ENCODE assay signal across 2 cellular contexts in genomic region chr12:693937-694533, GRCh38.
A peak's percentile ranks its signal among the peaks of the same experiment; 100 is the strongest.
TF ChIP-seq lines count a peak whose summit lies in the region.

No MANE protein-coding gene starts in this region.

TF ChIP-seq in HEK293, 187 proteins besides CTCF, POLR2A, EP300 and RAD21:
- peak; percentile 85 for TF ChIP-seq ZNF394 (tag by site-specific recombination; IDR thresholded peaks at IDR 0.05; ENCODE audit: borderline replicate concordance)
- no peak for TF ChIP-seq ZNF404 (tag by site-specific recombination; IDR thresholded peaks at IDR 0.05)
- no peak for TF ChIP-seq ZNF140 (tag by site-specific recombination; IDR thresholded peaks at IDR 0.05)
- peak; percentile 40 for TF ChIP-seq ZNF335 (tag by site-specific recombination; conservative IDR thresholded peaks at IDR 0.05)
- TF ChIP-seq HOXC10 (CRISPR knock-in tag; IDR thresholded peaks at IDR 0.05): no peak
- TF ChIP-seq KLF10 (tag by site-specific recombination; IDR thresholded peaks at IDR 0.05): 0 out of 2 replicates have a peak, but pooled peaks have one; percentile 22
- peak; percentile 78; the same call in 1 of the 2 replicates for TF ChIP-seq KLF9 (tag by site-specific recombination; IDR thresholded peaks at IDR 0.05; ENCODE audit: low read depth)

TF ChIP-seq in GM12878, 131 proteins besides CTCF, POLR2A, EP300 and RAD21 (continued from another document):
- TF ChIP-seq, protein P1, sequence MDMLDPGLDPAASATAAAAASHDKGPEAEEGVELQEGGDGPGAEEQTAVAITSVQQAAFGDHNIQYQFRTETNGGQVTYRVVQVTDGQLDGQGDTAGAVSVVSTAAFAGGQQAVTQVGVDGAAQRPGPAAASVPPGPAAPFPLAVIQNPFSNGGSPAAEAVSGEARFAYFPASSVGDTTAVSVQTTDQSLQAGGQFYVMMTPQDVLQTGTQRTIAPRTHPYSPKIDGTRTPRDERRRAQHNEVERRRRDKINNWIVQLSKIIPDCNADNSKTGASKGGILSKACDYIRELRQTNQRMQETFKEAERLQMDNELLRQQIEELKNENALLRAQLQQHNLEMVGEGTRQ (IDR thresholded peaks at IDR 0.05; ENCODE audit: borderline replicate concordance, low read depth, low read length): no peak
- TF ChIP-seq, protein P2, sequence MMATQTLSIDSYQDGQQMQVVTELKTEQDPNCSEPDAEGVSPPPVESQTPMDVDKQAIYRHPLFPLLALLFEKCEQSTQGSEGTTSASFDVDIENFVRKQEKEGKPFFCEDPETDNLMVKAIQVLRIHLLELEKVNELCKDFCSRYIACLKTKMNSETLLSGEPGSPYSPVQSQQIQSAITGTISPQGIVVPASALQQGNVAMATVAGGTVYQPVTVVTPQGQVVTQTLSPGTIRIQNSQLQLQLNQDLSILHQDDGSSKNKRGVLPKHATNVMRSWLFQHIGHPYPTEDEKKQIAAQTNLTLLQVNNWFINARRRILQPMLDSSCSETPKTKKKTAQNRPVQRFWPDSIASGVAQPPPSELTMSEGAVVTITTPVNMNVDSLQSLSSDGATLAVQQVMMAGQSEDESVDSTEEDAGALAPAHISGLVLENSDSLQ (IDR thresholded peaks at IDR 0.05): peak; percentile 31; the same call in 1 of the 2 replicates
- TF ChIP-seq BMI1 (IDR thresholded peaks at IDR 0.05; ENCODE audit: borderline replicate concordance) (peak; percentile 56; the same call in 1 of the 2 replicates), ZNF384 (IDR thresholded peaks at IDR 0.05; ENCODE audit: borderline replicate concordance, low read depth, low read length) (no peak)
- TF ChIP-seq, protein P3, sequence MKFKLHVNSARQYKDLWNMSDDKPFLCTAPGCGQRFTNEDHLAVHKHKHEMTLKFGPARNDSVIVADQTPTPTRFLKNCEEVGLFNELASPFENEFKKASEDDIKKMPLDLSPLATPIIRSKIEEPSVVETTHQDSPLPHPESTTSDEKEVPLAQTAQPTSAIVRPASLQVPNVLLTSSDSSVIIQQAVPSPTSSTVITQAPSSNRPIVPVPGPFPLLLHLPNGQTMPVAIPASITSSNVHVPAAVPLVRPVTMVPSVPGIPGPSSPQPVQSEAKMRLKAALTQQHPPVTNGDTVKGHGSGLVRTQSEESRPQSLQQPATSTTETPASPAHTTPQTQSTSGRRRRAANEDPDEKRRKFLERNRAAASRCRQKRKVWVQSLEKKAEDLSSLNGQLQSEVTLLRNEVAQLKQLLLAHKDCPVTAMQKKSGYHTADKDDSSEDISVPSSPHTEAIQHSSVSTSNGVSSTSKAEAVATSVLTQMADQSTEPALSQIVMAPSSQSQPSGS (IDR thresholded peaks at IDR 0.05; ENCODE audit: low read length): no peak
